8 cellular contexts compared by ENCODE assay signal in genomic region chrX:21374994-21375794, GRCh38. TPM values are rescaled to one million over a fixed set of nuclear protein-coding genes. Genes with fewer than 3 reads are reported as not detected.
DNase-seq lines count a peak whose midpoint lies in the region; ATAC-seq lines count a peak whose summit lies in the region.

No MANE protein-coding gene starts in this region.

- H3K4me3 ChIP-seq in iPS-11a (ENCODE audit: low read depth, low read length), result peak overlapping the region; percentile 54

- H3K4me3 Mint-ChIP-seq in activated T-helper 1 cell treated with anti-CD3 and anti-CD28 coated beads, Interleukin-12 subunit alpha, Interleukin-12 subunit beta, Interleukin-2, Interleukin-4 antibody, amounts not matched to agents 30 ng/mL and 10 ng/mL and 1 ng/mL, durations not matched to agents 14 hours and 24 hours and 36 hours, result peak overlapping the region; percentile 91
- H3K4me3 Mint-ChIP-seq in stimulated activated memory B cell treated with anti-CD40 and anti-IgM and Interleukin-4, amounts not matched to agents 10 μg/mL and 1 μg/mL and 100 μg/mL, for 72 hours, result peak overlapping the region; percentile 97

- H3K27me3 Mint-ChIP-seq in activated T-helper 1 cell treated with anti-CD3 and anti-CD28 coated beads, Interleukin-12 subunit alpha, Interleukin-12 subunit beta, Interleukin-2, Interleukin-4 antibody, amounts not matched to agents 30 ng/mL and 10 ng/mL and 1 ng/mL, durations not matched to agents 14 hours and 24 hours and 36 hours (ENCODE audit: insufficient read depth), result peaks cover 6% of the 10 kb centered on the region
- H3K27me3 Mint-ChIP-seq in stimulated activated memory B cell treated with anti-CD40 and anti-IgM and Interleukin-4, amounts not matched to agents 10 μg/mL and 1 μg/mL and 100 μg/mL, for 72 hours, result no peaks in the 10 kb centered on the region

- peaks cover 14% of the 10 kb centered on the region for H3K4me1 Mint-ChIP-seq in activated T-helper 1 cell treated with anti-CD3 and anti-CD28 coated beads, Interleukin-12 subunit alpha, Interleukin-12 subunit beta, Interleukin-2, Interleukin-4 antibody, amounts not matched to agents 30 ng/mL and 10 ng/mL and 1 ng/mL, durations not matched to agents 14 hours and 24 hours and 36 hours (ENCODE audit: low read depth)
- peaks cover 41% of the 10 kb centered on the region for H3K4me1 Mint-ChIP-seq in stimulated activated memory B cell treated with anti-CD40 and anti-IgM and Interleukin-4, amounts not matched to agents 10 μg/mL and 1 μg/mL and 100 μg/mL, for 72 hours

- H3K27ac Mint-ChIP-seq in activated T-helper 1 cell treated with anti-CD3 and anti-CD28 coated beads, Interleukin-12 subunit alpha, Interleukin-12 subunit beta, Interleukin-2, Interleukin-4 antibody, amounts not matched to agents 30 ng/mL and 10 ng/mL and 1 ng/mL, durations not matched to agents 14 hours and 24 hours and 36 hours, result no peak overlapping the region
- peak overlapping the region; percentile 91 for H3K27ac Mint-ChIP-seq in stimulated activated memory B cell treated with anti-CD40 and anti-IgM and Interleukin-4, amounts not matched to agents 10 μg/mL and 1 μg/mL and 100 μg/mL, for 72 hours

- intact Hi-C loops in activated T-helper 1 cell treated with anti-CD3 and anti-CD28 coated beads, Interleukin-12 subunit alpha, Interleukin-12 subunit beta, Interleukin-2, Interleukin-4 antibody, amounts not matched to agents 30 ng/mL and 10 ng/mL and 1 ng/mL, durations not matched to agents 14 hours and 24 hours and 36 hours (cut with micrococcal nuclease), result loop anchor here (2.0 to 10.0 kb wide), 8 partner anchors 64 to 1233 kb away; partner anchors contain the start of genes EIF1AX, RPS6KA3 and SMS

- no peaks in the 10 kb centered on the region for H3K36me3 Mint-ChIP-seq in activated T-helper 1 cell treated with anti-CD3 and anti-CD28 coated beads, Interleukin-12 subunit alpha, Interleukin-12 subunit beta, Interleukin-2, Interleukin-4 antibody, amounts not matched to agents 30 ng/mL and 10 ng/mL and 1 ng/mL, durations not matched to agents 14 hours and 24 hours and 36 hours (ENCODE audit: low read depth)
- H3K36me3 Mint-ChIP-seq in stimulated activated memory B cell treated with anti-CD40 and anti-IgM and Interleukin-4, amounts not matched to agents 10 μg/mL and 1 μg/mL and 100 μg/mL, for 72 hours, result no peaks in the 10 kb centered on the region

- no peaks in the 10 kb centered on the region for H3K9me3 Mint-ChIP-seq in activated T-helper 1 cell treated with anti-CD3 and anti-CD28 coated beads, Interleukin-12 subunit alpha, Interleukin-12 subunit beta, Interleukin-2, Interleukin-4 antibody, amounts not matched to agents 30 ng/mL and 10 ng/mL and 1 ng/mL, durations not matched to agents 14 hours and 24 hours and 36 hours
- H3K9me3 Mint-ChIP-seq in stimulated activated memory B cell treated with anti-CD40 and anti-IgM and Interleukin-4, amounts not matched to agents 10 μg/mL and 1 μg/mL and 100 μg/mL, for 72 hours, result no peaks in the 10 kb centered on the region

- DNase-seq in DMS53 (lab: John Stamatoyannopoulos, UW) (peak; percentile 56), DMS53 treated with DMSO at 0.1 percent for 48 hours (lab: John Stamatoyannopoulos, UW; ENCODE audit: unreplicated experiment) (no peak), mucosa of gallbladder (ENCODE audit: low spot score) (no peak), NCI-H2081 treated with DMSO at 0.1 percent for 48 hours (lab: John Stamatoyannopoulos, UW) (no peak)
- peak; percentile 0 for DNase-seq in activated T-helper 1 cell treated with anti-CD3 and anti-CD28 coated beads, Interleukin-12 subunit alpha, Interleukin-12 subunit beta, Interleukin-2, Interleukin-4 antibody, amounts not matched to agents 30 ng/mL and 10 ng/mL and 1 ng/mL, durations not matched to agents 14 hours and 24 hours and 36 hours (ENCODE audit: low spot score)

- ATAC-seq in HG02759 (IDR thresholded peaks at IDR 0.05; ENCODE audit: unreplicated experiment), result peak; percentile 11
- ATAC-seq in stimulated activated memory B cell treated with anti-CD40 and anti-IgM and Interleukin-4, amounts not matched to agents 10 μg/mL and 1 μg/mL and 100 μg/mL, for 72 hours, result no peak

RNA-seq across cellular contexts. Expression of gene CNKSR2, which starts 1.0 kb away (rescaled TPM):
- 7.4 and 9.1 TPM in 2 replicates for total RNA-seq in activated T-helper 1 cell treated with anti-CD3 and anti-CD28 coated beads, Interleukin-12 subunit alpha, Interleukin-12 subunit beta, Interleukin-2, Interleukin-4 antibody, amounts not matched to agents 30 ng/mL and 10 ng/mL and 1 ng/mL, durations not matched to agents 14 hours and 24 hours and 36 hours
- 0.86 TPM for total RNA-seq in mucosa of gallbladder

Comparison
In these comparisons a context has a peak if more than half of its experiments do, and no peak if none do; other contexts are left out.
1. DNase-seq: peak in DMS53 (single experiment) and activated T-helper 1 cell treated with anti-CD3 and anti-CD28 coated beads, Interleukin-12 subunit alpha, Interleukin-12 subunit beta, Interleukin-2, Interleukin-4 antibody, amounts not matched to agents 30 ng/mL and 10 ng/mL and 1 ng/mL, durations not matched to agents 14 hours and 24 hours and 36 hours (single experiment); none in DMS53 treated with DMSO at 0.1 percent for 48 hours (single experiment), mucosa of gallbladder (single experiment) and NCI-H2081 treated with DMSO at 0.1 percent for 48 hours (single experiment).